In genomic region chr19:55157064-55157908, GRCh38 we compare ENCODE assay signal across 14 cellular contexts. TPM values are rescaled to one million over a fixed set of nuclear protein-coding genes. Genes with fewer than 3 reads are reported as not detected.
DNase-seq lines count a peak whose midpoint lies in the region; ATAC-seq and TF ChIP-seq lines count a peak whose summit lies in the region.
"Had no signal": no experiment of that assay in that cellular context is flagged by ENCODE, and none has a peak within 500 bp of the region (broad histone marks: within the 10 kb centered on the region; RNA-seq: fewer than 3 reads in every experiment).

Gene TNNI3, minus strand, starts transcription at chr19:55157732. Its CDS starts 143 bp downstream, at chr19:55157589.

- H3K18ac ChIP-seq in neuronal stem cell (ENCODE audit: low read length): peak within 1 kb of the TSS; percentile 98

- CTCF ChIA-PET in Caco-2 (lab: Charles Lee): no interaction called here
- CTCF ChIA-PET in RWPE1 (lab: Yijun Ruan, JAX): interaction anchor here (0.7 kb wide), 1 partner anchor 332 kb away, joined by 3 read pairs; no protein-coding TSS in a partner anchor

- peak within 1 kb of the TSS; percentile 77 for H3K4me3 Mint-ChIP-seq in Caco-2 (ENCODE audit: unreplicated experiment)
- H3K4me3 Mint-ChIP-seq: activated CD8-positive, alpha-beta T cell treated with anti-CD3 and anti-CD28 coated beads, Interleukin-2, amount 10 ng/mL, durations not matched to agents 7 days and 5 days; activated naive CD4-positive, alpha-beta T cell treated with anti-CD3 and anti-CD28 coated beads for 36 hours; central memory CD8-positive, alpha-beta T cell had no signal

- H3K4me1 ChIP-seq in Caco-2 (peaks cover 16% of the 10 kb centered on the region), heart right ventricle (peaks cover 0 to 42% (median 15%) of the 10 kb centered on the region in 9 donors), neuronal stem cell (ENCODE audit: control insufficient read depth in 2 of 2, insufficient read depth in 1 of 2, low read depth in 1 of 2, low read length in 2 of 2) (peaks cover 4 to 7% of the 10 kb centered on the region in 2 donors)

- no TSS peak for BruUV-seq in Caco-2 (replicated peaks; lab: Mats Ljungman, UMichigan)

- H3K9ac ChIP-seq in neuronal stem cell (ENCODE audit: low read depth, low read length, poor library complexity): peak within 1 kb of the TSS; percentile 77

- WGBS in heart right ventricle, 2 donors: 16 to 25% methylated on average over 39 of the region's 39 CpGs
- no CpG with 5 or more reads among the region's 39 CpGs for WGBS in neuronal stem cell (ENCODE audit: extremely low coverage in 2 of 2, insufficient read length in 2 of 2, insufficient replicate concordance in 1 of 2), 2 donors

- peak within 1 kb of the TSS; percentile 87 for H2BK5ac ChIP-seq in neuronal stem cell (ENCODE audit: low read length)

- peak within 1 kb of the TSS; percentile 85 for H4K91ac ChIP-seq in neuronal stem cell (ENCODE audit: low read depth, low read length, poor library complexity)

- H2BK15ac ChIP-seq in neuronal stem cell (ENCODE audit: low read length): peak within 1 kb of the TSS; percentile 100

- no peaks in the 10 kb centered on the region for H3K36me3 ChIP-seq in Caco-2 (ENCODE audit: control insufficient read depth, insufficient read depth, low read length)
- H3K36me3 ChIP-seq in heart right ventricle: peaks cover 0 to 56% (median 0%) of the 10 kb centered on the region in 9 donors
- H3K36me3 ChIP-seq in neuronal stem cell (replicated peaks in 1 of 2; ENCODE audit: control insufficient read depth in 2 of 2, insufficient read depth in 2 of 2, low read length in 2 of 2): no peaks in the 10 kb centered on the region

- ATAC-seq in heart right ventricle (peak; percentile 32 to 70 (median 60)), GM21515 (IDR thresholded peaks at IDR 0.05; ENCODE audit: unreplicated experiment) (no peak)
- ATAC-seq: activated CD8-positive, alpha-beta T cell treated with anti-CD3 and anti-CD28 coated beads, Interleukin-2, amount 10 ng/mL, durations not matched to agents 7 days and 5 days had no signal

- H3K4me1 Mint-ChIP-seq in Caco-2 (ENCODE audit: low read depth, unreplicated experiment): peaks cover 20% of the 10 kb centered on the region

- peak within 1 kb of the TSS; percentile 90 for H2AK5ac ChIP-seq in neuronal stem cell (ENCODE audit: low read depth, low read length)

- no peaks in the 10 kb centered on the region for H3K36me3 Mint-ChIP-seq in Caco-2 (ENCODE audit: insufficient read depth, unreplicated experiment)

- intact Hi-C loops in Caco-2 (cut with micrococcal nuclease; ENCODE audit: unreplicated experiment) (no loop called here), heart right ventricle (cut with DNase I) (no loop called here), head of caudate nucleus (cut with DNase I) (no loop called here)

- H3K4ac ChIP-seq in neuronal stem cell (ENCODE audit: low read length): no peak within 1 kb of the TSS

- no peak within 1 kb of the TSS for H2BK120ac ChIP-seq in neuronal stem cell (ENCODE audit: low read depth, low read length)

- DNase-seq in Caco-2 (no peak), RWPE1 (ENCODE audit: low spot score) (no peak), heart right ventricle (peak; percentile 66 to 74), neuronal stem cell (ENCODE audit: low spot score) (no peak), GM03348 (ENCODE audit: low spot score) (no peak), substantia nigra (lab: John Stamatoyannopoulos, UW) (no peak), head of caudate nucleus (no peak)
- DNase-seq: MM.1S, NCI-H2171 treated with DMSO at 0.1 percent for 48 hours had no signal

- H3K27me3 Mint-ChIP-seq in Caco-2 (ENCODE audit: insufficient read depth, unreplicated experiment): peaks cover 3% of the 10 kb centered on the region

- peak within 1 kb of the TSS; percentile 95 for H2AFZ ChIP-seq in neuronal stem cell (ENCODE audit: low read length)

- H2BK12ac ChIP-seq in neuronal stem cell (ENCODE audit: low read length): no peak within 1 kb of the TSS

- no peak within 1 kb of the TSS for H3K27ac Mint-ChIP-seq in Caco-2 (ENCODE audit: unreplicated experiment)
- H3K27ac Mint-ChIP-seq: activated CD8-positive, alpha-beta T cell treated with anti-CD3 and anti-CD28 coated beads, Interleukin-2, amount 10 ng/mL, durations not matched to agents 7 days and 5 days; activated naive CD4-positive, alpha-beta T cell treated with anti-CD3 and anti-CD28 coated beads for 36 hours had no signal

- H3K14ac ChIP-seq in neuronal stem cell (ENCODE audit: low read length): peak within 1 kb of the TSS; percentile 6

- POLR2A ChIA-PET in Caco-2 (lab: Charles Lee) (no interaction called here), RWPE1 (lab: Yijun Ruan, JAX; ENCODE audit: low non-redundant PET) (interaction anchor here (0.6 kb wide), 2 partner anchors 59 to 215 kb away, joined by 3 read pairs; no protein-coding TSS in a partner anchor)

- peak within 1 kb of the TSS; percentile 66 for H3K4me2 ChIP-seq in neuronal stem cell (ENCODE audit: insufficient read depth, low read length, poor library complexity, severe bottlenecking)

- no peaks in the 10 kb centered on the region for H3K79me1 ChIP-seq in neuronal stem cell (ENCODE audit: low read depth, low read length)

- H3K4me3 ChIP-seq in Caco-2 (ENCODE audit: low read depth, low read length): peak within 1 kb of the TSS; percentile 38
- H3K4me3 ChIP-seq in heart right ventricle: peak within 1 kb of the TSS; percentile 26 to 78 (median 64)
- peak within 1 kb of the TSS; percentile 47 to 73 for H3K4me3 ChIP-seq in neuronal stem cell (ENCODE audit: low read length in 2 of 2)

- TF ChIP-seq CTCF in Caco-2 (IDR thresholded peaks at IDR 0.05; ENCODE audit: insufficient read depth in 1 of 2, low read depth in 1 of 2, low read length in 1 of 2, severe bottlenecking in 1 of 2, unreplicated experiment in 1 of 2) (no peak), RWPE1 (conservative IDR thresholded peaks at IDR 0.05; ENCODE audit: low read depth) (no peak), heart right ventricle (IDR thresholded peaks at IDR 0.05) (no peak)

- no peak within 1 kb of the TSS for H3K23ac ChIP-seq in neuronal stem cell (ENCODE audit: low read depth, low read length, poor library complexity)

- H3K9me3 Mint-ChIP-seq in Caco-2 (ENCODE audit: unreplicated experiment): peaks cover 3% of the 10 kb centered on the region

- no peak within 1 kb of the TSS for H4K8ac ChIP-seq in neuronal stem cell (ENCODE audit: low read depth, low read length)

- peak within 1 kb of the TSS; percentile 97 for H3K27ac ChIP-seq in RWPE1
- peak within 1 kb of the TSS; percentile 68 to 100 (median 92) for H3K27ac ChIP-seq in heart right ventricle
- no peak within 1 kb of the TSS for H3K27ac ChIP-seq in neuronal stem cell (replicated peaks; ENCODE audit: low read length)
- H3K27ac ChIP-seq in substantia nigra (ENCODE audit: low read depth, low read length, poor library complexity, severe bottlenecking): no peak within 1 kb of the TSS

- H3K27me3 ChIP-seq in Caco-2 (replicated peaks; ENCODE audit: control insufficient read depth, insufficient read depth, low read length) (no peaks in the 10 kb centered on the region), heart right ventricle (peaks cover 0 to 58% (median 41%) of the 10 kb centered on the region in 7 donors), neuronal stem cell (ENCODE audit: control insufficient read depth in 3 of 3, insufficient read depth in 3 of 3, low read depth in 1 of 3, low read length in 3 of 3) (peaks cover 7 to 30% (median 22%) of the 10 kb centered on the region in 3 experiments)

- H3K9me3 ChIP-seq in Caco-2 (no peaks in the 10 kb centered on the region), heart right ventricle (no peaks in the 10 kb centered on the region), neuronal stem cell (replicated peaks in 1 of 2; ENCODE audit: control insufficient read depth in 2 of 2, insufficient read depth in 1 of 2, low read depth in 1 of 2, low read length in 2 of 2) (peaks cover 0 to 2% of the 10 kb centered on the region in 2 donors)

RNA-seq across cellular contexts. Expression of gene TNNI3, which starts in this region (rescaled TPM):
- 2.9 and 4.2 TPM in 2 replicates for total RNA-seq in Caco-2 (2022)
- over 10,000 TPM in 4 of 10 donors, 1,000 to 10,000 TPM in 6; 3,000 to 12,900 (median 9,464) TPM for total RNA-seq in heart right ventricle
- over 10,000 TPM in 1 of 2 donors, 1,000 to 10,000 TPM in 1; 4,629 to 45,177 TPM for polyA plus RNA-seq in heart right ventricle
- 38.0 TPM for polyA plus RNA-seq in neuronal stem cell (2013, experiment 1 of 2)
- polyA plus RNA-seq in neuronal stem cell (2013, experiment 2 of 2): 36.6 TPM
- total RNA-seq: activated CD8-positive, alpha-beta T cell treated with anti-CD3 and anti-CD28 coated beads, Interleukin-2, amount 10 ng/mL, durations not matched to agents 7 days and 5 days; activated naive CD4-positive, alpha-beta T cell treated with anti-CD3 and anti-CD28 coated beads for 36 hours; fibroblast of lung had no signal
- polyA plus RNA-seq: fibroblast of lung had no signal

Comparison
In these comparisons a context has a peak if more than half of its experiments do, and no peak if none do; other contexts are left out.
1. RNA of gene TNNI3 (total RNA-seq): 3,000 to 12,900 TPM in heart right ventricle; 2.9 to 4.2 TPM in Caco-2; every median in the first group is over 100 times any median in the second.
2. DNase-seq: peak in heart right ventricle (2 of 2); none in Caco-2 (0 of 2), RWPE1 (single experiment), neuronal stem cell (single experiment), GM03348 (single experiment), substantia nigra (0 of 49) and head of caudate nucleus (0 of 42).
3. H3K27ac ChIP-seq: peak in RWPE1 (single experiment) and heart right ventricle (10 of 10); none in neuronal stem cell (single experiment) and substantia nigra (single experiment).
4. Peak in every context shown above with its lines, with median percentiles within 50 percentile points of each other: H3K4me3 ChIP-seq.